ENCODE assay signal across 13 cellular contexts in genomic region chr10:1061930-1062769, GRCh38. TPM values are rescaled to one million over a fixed set of nuclear protein-coding genes. Genes with fewer than 3 reads are reported as not detected.
DNase-seq lines count a peak whose midpoint lies in the region; ATAC-seq and TF ChIP-seq lines count a peak whose summit lies in the region.
"Had no signal": no experiment of that assay in that cellular context is flagged by ENCODE, and none has a peak within 500 bp of the region (broad histone marks: within the 10 kb centered on the region; RNA-seq: fewer than 3 reads in every experiment).

No MANE protein-coding gene starts in this region.

- peaks cover 55% of the 10 kb centered on the region for H3K36me3 Mint-ChIP-seq in activated CD8-positive, alpha-beta T cell treated with anti-CD3 and anti-CD28 coated beads, Interleukin-2, amount 10 ng/mL, durations not matched to agents 7 days and 5 days (ENCODE audit: low read depth)
- H3K36me3 Mint-ChIP-seq in stimulated activated naive B cell treated with anti-CD40 and anti-IgM and Interleukin-4, amounts not matched to agents 10 μg/mL and 1 μg/mL and 100 μg/mL, for 72 hours: peaks cover 26 to 36% of the 10 kb centered on the region in 2 donors

- H3K27me3 Mint-ChIP-seq in activated CD8-positive, alpha-beta T cell treated with anti-CD3 and anti-CD28 coated beads, Interleukin-2, amount 10 ng/mL, durations not matched to agents 7 days and 5 days (ENCODE audit: low read depth): no peaks in the 10 kb centered on the region
- H3K27me3 Mint-ChIP-seq in stimulated activated naive B cell treated with anti-CD40 and anti-IgM and Interleukin-4, amounts not matched to agents 10 μg/mL and 1 μg/mL and 100 μg/mL, for 72 hours: no peaks in the 10 kb centered on the region

- H3K27me3 ChIP-seq in right cardiac atrium (ENCODE audit: control insufficient read depth, insufficient read depth) (no peaks in the 10 kb centered on the region), right atrium auricular region (no peaks in the 10 kb centered on the region), MG63 (no peaks in the 10 kb centered on the region)
- H3K27me3 ChIP-seq: stomach had no signal

- intact Hi-C loops in right cardiac atrium (cut with DNase I): no loop called here

- H3K9me3 Mint-ChIP-seq in activated CD8-positive, alpha-beta T cell treated with anti-CD3 and anti-CD28 coated beads, Interleukin-2, amount 10 ng/mL, durations not matched to agents 7 days and 5 days (ENCODE audit: insufficient read depth): no peaks in the 10 kb centered on the region
- no peaks in the 10 kb centered on the region for H3K9me3 Mint-ChIP-seq in stimulated activated naive B cell treated with anti-CD40 and anti-IgM and Interleukin-4, amounts not matched to agents 10 μg/mL and 1 μg/mL and 100 μg/mL, for 72 hours

- CTCF ChIA-PET in activated CD8-positive, alpha-beta T cell treated with anti-CD3 and anti-CD28 coated beads, Interleukin-2, amount 10 ng/mL, durations not matched to agents 7 days and 5 days (lab: Charles Lee): interaction anchor here (0.8 to 1.4 kb wide), 2 partner anchors 12 to 13 kb away, joined by 3 to 4 read pairs; no protein-coding TSS in a partner anchor

- TF ChIP-seq CTCF in right atrium auricular region (IDR thresholded peaks at IDR 0.05) (no peak), fibroblast of pulmonary artery (IDR thresholded peaks at IDR 0.05; ENCODE audit: low read length, missing control alignments) (no peak)

- H3K36me3 ChIP-seq in right atrium auricular region: peaks cover 4% of the 10 kb centered on the region
- peaks cover 22% of the 10 kb centered on the region for H3K36me3 ChIP-seq in MG63

- 66% methylated on average over 7 of the region's 7 CpGs for WGBS in right cardiac atrium

- DNase-seq in right cardiac atrium (no peak), right atrium auricular region (ENCODE audit: low spot score) (no peak), fibroblast of pulmonary artery (ENCODE audit: low read depth) (peak; percentile 69), MG63 (no peak), activated gamma-delta T cell treated with Interleukin-2 at 50 U/mL for 16 hours (no peak)
- DNase-seq in activated CD8-positive, alpha-beta T cell treated with anti-CD3 and anti-CD28 coated beads, Interleukin-2, amount 10 ng/mL, durations not matched to agents 7 days and 5 days: no peak
- no peak for DNase-seq in stimulated activated naive B cell treated with anti-CD40 and anti-IgM and Interleukin-4, amounts not matched to agents 10 μg/mL and 1 μg/mL and 100 μg/mL, for 72 hours
- no peak for DNase-seq in activated effector memory CD4-positive, alpha-beta T cell treated with Interleukin-2 at 50 U/mL for 16 hours
- DNase-seq: activated effector memory CD4-positive, alpha-beta T cell treated with anti-CD3 and anti-CD28 coated beads, Interleukin-2, amount 50 U/mL, for 16 hours; NCI-H1105; NCI-H526; stomach had no signal

- H3K4me3 ChIP-seq in right cardiac atrium (ENCODE audit: low read length) (no peak overlapping the region), right atrium auricular region (no peak overlapping the region), fibroblast of pulmonary artery (replicated peaks; ENCODE audit: low read depth, low read length) (no peak overlapping the region), MG63 (no peak overlapping the region)
- H3K4me3 ChIP-seq: stomach had no signal

- no peaks in the 10 kb centered on the region for H3K9me3 ChIP-seq in right cardiac atrium (ENCODE audit: control insufficient read depth, low read length)
- H3K9me3 ChIP-seq in right atrium auricular region: no peaks in the 10 kb centered on the region
- no peaks in the 10 kb centered on the region for H3K9me3 ChIP-seq in MG63
- H3K9me3 ChIP-seq: stomach had no signal

- peak overlapping the region; percentile 85 for H3K27ac Mint-ChIP-seq in activated CD8-positive, alpha-beta T cell treated with anti-CD3 and anti-CD28 coated beads, Interleukin-2, amount 10 ng/mL, durations not matched to agents 7 days and 5 days
- H3K27ac Mint-ChIP-seq in stimulated activated naive B cell treated with anti-CD40 and anti-IgM and Interleukin-4, amounts not matched to agents 10 μg/mL and 1 μg/mL and 100 μg/mL, for 72 hours: peak overlapping the region; percentile 51

- peak; percentile 28 to 67 for ATAC-seq in right cardiac atrium
- ATAC-seq in activated CD8-positive, alpha-beta T cell treated with anti-CD3 and anti-CD28 coated beads, Interleukin-2, amount 10 ng/mL, durations not matched to agents 7 days and 5 days: peak; percentile 34
- ATAC-seq in stimulated activated naive B cell treated with anti-CD40 and anti-IgM and Interleukin-4, amounts not matched to agents 10 μg/mL and 1 μg/mL and 100 μg/mL, for 72 hours (replicated peaks): no peak

- H3K27ac ChIP-seq in right cardiac atrium (ENCODE audit: low read length) (no peak overlapping the region), right atrium auricular region (no peak overlapping the region)

- peak overlapping the region; percentile 58 for H3K4me3 Mint-ChIP-seq in activated CD8-positive, alpha-beta T cell treated with anti-CD3 and anti-CD28 coated beads, Interleukin-2, amount 10 ng/mL, durations not matched to agents 7 days and 5 days
- no peak overlapping the region for H3K4me3 Mint-ChIP-seq in stimulated activated naive B cell treated with anti-CD40 and anti-IgM and Interleukin-4, amounts not matched to agents 10 μg/mL and 1 μg/mL and 100 μg/mL, for 72 hours

- peaks cover 72% of the 10 kb centered on the region for H3K4me1 Mint-ChIP-seq in activated CD8-positive, alpha-beta T cell treated with anti-CD3 and anti-CD28 coated beads, Interleukin-2, amount 10 ng/mL, durations not matched to agents 7 days and 5 days (ENCODE audit: low read depth)
- H3K4me1 Mint-ChIP-seq in stimulated activated naive B cell treated with anti-CD40 and anti-IgM and Interleukin-4, amounts not matched to agents 10 μg/mL and 1 μg/mL and 100 μg/mL, for 72 hours: peaks cover 29 to 61% of the 10 kb centered on the region in 2 donors

- peaks cover 4% of the 10 kb centered on the region for H3K4me1 ChIP-seq in right cardiac atrium (ENCODE audit: control insufficient read depth, insufficient read depth, low read length)
- H3K4me1 ChIP-seq in right atrium auricular region: peaks cover 0 to 40% of the 10 kb centered on the region in 2 donors

- POLR2A ChIA-PET in activated CD8-positive, alpha-beta T cell treated with anti-CD3 and anti-CD28 coated beads, Interleukin-2, amount 10 ng/mL, durations not matched to agents 7 days and 5 days (lab: Charles Lee): interaction anchor here (1.3 kb wide), 2 partner anchors 10 to 13 kb away, joined by 4 to 6 read pairs; partner anchors contain the start of gene IDI1

RNA-seq across cellular contexts. Expression of gene WDR37, which starts 6.0 kb away (rescaled TPM):
- total RNA-seq in right cardiac atrium (10 to 100 TPM; 29.0 to 35.6 (median 32.5) TPM), right atrium auricular region (10 to 100 TPM; 19.4 to 20.2 TPM)
- 9.7 TPM for polyA plus RNA-seq in right cardiac atrium
- total RNA-seq in activated CD8-positive, alpha-beta T cell treated with anti-CD3 and anti-CD28 coated beads, Interleukin-2, amount 10 ng/mL, durations not matched to agents 7 days and 5 days: 10 to 100 TPM; 24.9 to 27.0 TPM
- 5.3 and 6.3 TPM in 2 replicates for total RNA-seq in MG63 (2014; rRNA removed; shearing (Covaris generic); ENCODE audit: low replicate concordance)

RNA-seq across cellular contexts. Expression of gene IDI1, which starts 13.2 kb away (rescaled TPM):
- total RNA-seq in right cardiac atrium: 10 to 100 TPM; 14.6 to 30.3 (median 20.0) TPM
- 26.7 TPM for polyA plus RNA-seq in right cardiac atrium
- total RNA-seq in right atrium auricular region: 10 to 100 TPM; 16.7 to 24.3 TPM
- total RNA-seq in activated CD8-positive, alpha-beta T cell treated with anti-CD3 and anti-CD28 coated beads, Interleukin-2, amount 10 ng/mL, durations not matched to agents 7 days and 5 days: 10 to 100 TPM; 64.7 to 65.3 TPM
- total RNA-seq in MG63 (2014; rRNA removed; shearing (Covaris generic); ENCODE audit: low replicate concordance): 53.1 and 96.2 TPM in 2 replicates

RNA-seq across cellular contexts. Expression of gene IDI2, which starts 36.5 kb away (rescaled TPM):
- total RNA-seq in right cardiac atrium (under 1 TPM in 2 of 4 donors, not detected in 2; 0.23 to 0.29 TPM), right atrium auricular region (under 1 TPM in 1 of 2 donors, not detected in 1; 0.24 TPM)
- 0.23 TPM for polyA plus RNA-seq in right cardiac atrium
- not detected for total RNA-seq in activated CD8-positive, alpha-beta T cell treated with anti-CD3 and anti-CD28 coated beads, Interleukin-2, amount 10 ng/mL, durations not matched to agents 7 days and 5 days
- total RNA-seq in MG63 (2014; rRNA removed; shearing (Covaris generic); ENCODE audit: low replicate concordance): not detected in 2 replicates
- total RNA-seq: osteoblast had no signal
- polyA plus RNA-seq: stomach had no signal

Comparison
In these comparisons a context has a peak if more than half of its experiments do, and no peak if none do; other contexts are left out.
1. ATAC-seq: peak in right cardiac atrium (2 of 2) and activated CD8-positive, alpha-beta T cell treated with anti-CD3 and anti-CD28 coated beads, Interleukin-2, amount 10 ng/mL, durations not matched to agents 7 days and 5 days (single experiment); none in stimulated activated naive B cell treated with anti-CD40 and anti-IgM and Interleukin-4, amounts not matched to agents 10 μg/mL and 1 μg/mL and 100 μg/mL, for 72 hours (0 of 2).